13 cellular contexts compared by ENCODE assay signal in genomic region chr17:44776628-44777393, GRCh38. TPM values are rescaled to one million over a fixed set of nuclear protein-coding genes. Genes with fewer than 3 reads are reported as not detected.
DNase-seq lines count a peak whose midpoint lies in the region; ATAC-seq and TF ChIP-seq lines count a peak whose summit lies in the region.
"Had no signal": no experiment of that assay in that cellular context is flagged by ENCODE, and none has a peak within 500 bp of the region (broad histone marks: within the 10 kb centered on the region; RNA-seq: fewer than 3 reads in every experiment).

No MANE protein-coding gene starts in this region.

- H3K9me3 Mint-ChIP-seq in central memory CD8-positive, alpha-beta T cell: no peaks in the 10 kb centered on the region
- peaks cover 0 to 2% (median 0%) of the 10 kb centered on the region in 7 donors for H3K9me3 Mint-ChIP-seq in CD14-positive monocyte

- H3K27me3 ChIP-seq in HCT116 (ENCODE audit: insufficient read depth, low read length) (no peaks in the 10 kb centered on the region), neuronal stem cell (ENCODE audit: control insufficient read depth in 3 of 3, insufficient read depth in 3 of 3, low read depth in 1 of 3, low read length in 3 of 3) (peaks cover 0 to 28% (median 15%) of the 10 kb centered on the region in 3 experiments)
- H3K27me3 ChIP-seq: ascending aorta had no signal

- POLR2A ChIA-PET in HCT116 (lab: Charles Lee): no interaction called here

- RAD21 ChIA-PET in HCT116 (lab: Charles Lee; ENCODE audit: low non-redundant PET in 1 of 2, low total read pairs in 2 of 2, uncharacterized antibody in 2 of 2, unreplicated experiment in 2 of 2): no interaction called here

- H4K20me1 ChIP-seq in HCT116 (ENCODE audit: insufficient read depth): no peaks in the 10 kb centered on the region

- no peak overlapping the region for H3K18ac ChIP-seq in neuronal stem cell (ENCODE audit: low read length)

- no peaks in the 10 kb centered on the region for H3K27me3 Mint-ChIP-seq in central memory CD8-positive, alpha-beta T cell
- peaks cover 22 to 51% (median 34%) of the 10 kb centered on the region in 3 donors for H3K27me3 Mint-ChIP-seq in CD14-positive monocyte (ENCODE audit: low read depth in 3 of 3)

- H3K4me1 Mint-ChIP-seq in central memory CD8-positive, alpha-beta T cell: peaks cover 17% of the 10 kb centered on the region
- H3K4me1 Mint-ChIP-seq in CD14-positive monocyte: peaks cover 26% of the 10 kb centered on the region

- H3K14ac ChIP-seq in neuronal stem cell (ENCODE audit: low read length): no peak overlapping the region

- no peak overlapping the region for H3K27ac Mint-ChIP-seq in central memory CD8-positive, alpha-beta T cell (ENCODE audit: low read depth)
- peak overlapping the region in 1 of 7 donors; percentile 70 for H3K27ac Mint-ChIP-seq in CD14-positive monocyte

- H4K8ac ChIP-seq in neuronal stem cell (ENCODE audit: low read depth, low read length): no peak overlapping the region

- H3K4me3 Mint-ChIP-seq in central memory CD8-positive, alpha-beta T cell: peak overlapping the region; percentile 81
- peak overlapping the region in 1 of 2 donors; percentile 90 for H3K4me3 Mint-ChIP-seq in CD14-positive monocyte

- no CpG with 5 or more reads among the region's 19 CpGs for WGBS in neuronal stem cell (ENCODE audit: extremely low coverage in 2 of 2, insufficient read length in 2 of 2, insufficient replicate concordance in 1 of 2), 2 donors

- H3K9me3 ChIP-seq in HCT116 (ENCODE audit: control insufficient read depth in 1 of 2, insufficient read depth in 1 of 2, low read depth in 1 of 2, low read length in 2 of 2) (no peaks in the 10 kb centered on the region), neuronal stem cell (replicated peaks in 1 of 2; ENCODE audit: control insufficient read depth in 2 of 2, insufficient read depth in 1 of 2, low read depth in 1 of 2, low read length in 2 of 2) (no peaks in the 10 kb centered on the region)
- H3K9me3 ChIP-seq: ascending aorta had no signal

- BruUV-seq in HCT116 (replicated peaks; lab: Mats Ljungman, UMichigan): no TSS peak

- no peak overlapping the region; the same call in 1 of the 2 replicates for H3K27ac ChIP-seq in HCT116 (ENCODE audit: low read depth, low read length)
- H3K27ac ChIP-seq in neuronal stem cell (replicated peaks; ENCODE audit: low read length): no peak overlapping the region

- ATAC-seq in HCT116: no peak
- ATAC-seq in central memory CD8-positive, alpha-beta T cell (replicated peaks; ENCODE audit: extremely low read depth, poor library complexity, severe bottlenecking): no peak

- intact Hi-C loops in HCT116 (cut with micrococcal nuclease) (loop anchor here (10.0 kb wide), 2 partner anchors 318 to 358 kb away; partner anchors contain the start of genes ACBD4 and PLCD3), CD14-positive monocyte (cut with micrococcal nuclease) (loop anchor here (5.0 to 10.0 kb wide), 2 partner anchors 245 to 358 kb away; partner anchors contain the start of genes ACBD4 (in 2 of the 2) and PLCD3 (in 2 of the 2))

- no peak overlapping the region for H2AK5ac ChIP-seq in neuronal stem cell (ENCODE audit: low read depth, low read length)

- TF ChIP-seq CTCF in HCT116 (IDR thresholded peaks at IDR 0.05 in 2 of 3, conservative IDR thresholded peaks at IDR 0.05 in 1 of 3; ENCODE audit: borderline replicate concordance in 1 of 3, insufficient read depth in 1 of 3, low read depth in 2 of 3, low read length in 2 of 3): no peak
- TF ChIP-seq CTCF in CD14-positive monocyte (IDR thresholded peaks at IDR 0.05): no peak

- no peak for TF ChIP-seq POLR2A in HCT116 (IDR thresholded peaks at IDR 0.05; ENCODE audit: borderline replicate concordance, extremely low read depth, insufficient read depth, insufficient read length)

- H3K4me3 ChIP-seq in HCT116 (replicated peaks in 1 of 2; ENCODE audit: low read depth in 1 of 2, low read length in 2 of 2) (no peak overlapping the region), neuronal stem cell (ENCODE audit: low read length in 2 of 2) (no peak overlapping the region)

- H2BK5ac ChIP-seq in neuronal stem cell (ENCODE audit: low read length): no peak overlapping the region

- peak overlapping the region; percentile 59; the same call in 1 of the 2 replicates for H3K9ac ChIP-seq in HCT116 (ENCODE audit: low read length)
- H3K9ac ChIP-seq in neuronal stem cell (ENCODE audit: low read depth, low read length, poor library complexity): no peak overlapping the region

- H3K4me1 ChIP-seq in HCT116 (ENCODE audit: control insufficient read depth in 1 of 2, insufficient read depth in 2 of 2, low read length in 2 of 2): peaks cover 3 to 42% of the 10 kb centered on the region in 2 experiments; a peak in 3 of 4 replicates
- H3K4me1 ChIP-seq in neuronal stem cell (ENCODE audit: control insufficient read depth in 2 of 2, insufficient read depth in 1 of 2, low read depth in 1 of 2, low read length in 2 of 2): peaks cover 5 to 11% of the 10 kb centered on the region in 2 donors

- H3K36me3 ChIP-seq in HCT116 (ENCODE audit: control insufficient read depth in 1 of 2, insufficient read depth in 2 of 2, low read length in 2 of 2) (no peaks in the 10 kb centered on the region), neuronal stem cell (replicated peaks in 1 of 2; ENCODE audit: control insufficient read depth in 2 of 2, insufficient read depth in 2 of 2, low read length in 2 of 2) (no peaks in the 10 kb centered on the region)
- H3K36me3 ChIP-seq: ascending aorta had no signal

- H2BK120ac ChIP-seq in neuronal stem cell (ENCODE audit: low read depth, low read length): no peak overlapping the region

- peaks cover 5% of the 10 kb centered on the region for H3K36me3 Mint-ChIP-seq in central memory CD8-positive, alpha-beta T cell (ENCODE audit: insufficient read depth)
- H3K36me3 Mint-ChIP-seq in CD14-positive monocyte: no peaks in the 10 kb centered on the region

- H3K4ac ChIP-seq in neuronal stem cell (ENCODE audit: low read length): no peak overlapping the region

- no peaks in the 10 kb centered on the region for H3K9me2 ChIP-seq in HCT116 (ENCODE audit: insufficient read depth)

- no peaks in the 10 kb centered on the region for H3K79me2 ChIP-seq in HCT116 (ENCODE audit: insufficient read depth, low read length)

- no peak overlapping the region for H2BK12ac ChIP-seq in neuronal stem cell (ENCODE audit: low read length)

- no peak overlapping the region for H2BK15ac ChIP-seq in neuronal stem cell (ENCODE audit: low read length)

- H3K4me2 ChIP-seq in HCT116 (ENCODE audit: low read length) (peak overlapping the region; percentile 96), neuronal stem cell (ENCODE audit: insufficient read depth, low read length, poor library complexity, severe bottlenecking) (no peak overlapping the region)

- H4K91ac ChIP-seq in neuronal stem cell (ENCODE audit: low read depth, low read length, poor library complexity): no peak overlapping the region

- H3K23ac ChIP-seq in neuronal stem cell (ENCODE audit: low read depth, low read length, poor library complexity): peak overlapping the region; percentile 21

- H2AFZ ChIP-seq in HCT116 (ENCODE audit: low read depth, low read length, poor library complexity, severe bottlenecking) (no peak overlapping the region), neuronal stem cell (ENCODE audit: low read length) (no peak overlapping the region)

- CTCF ChIA-PET in HCT116 (lab: Charles Lee): interaction anchor here (1.1 to 5.3 kb wide), 3 partner anchors 89 to 243 kb away, joined by 3 to 52 read pairs (median 5); no protein-coding TSS in a partner anchor

- peaks cover 5% of the 10 kb centered on the region for H3K79me1 ChIP-seq in neuronal stem cell (ENCODE audit: low read depth, low read length)

- TF ChIP-seq RAD21 in HCT116 (IDR thresholded peaks at IDR 0.05; ENCODE audit: low read depth): no peak

- DNase-seq in NCI-H1436 (lab: John Stamatoyannopoulos, UW): peak; percentile 20
- no peak for DNase-seq in NCI-H1436 treated with DMSO at 0.1 percent for 48 hours (lab: John Stamatoyannopoulos, UW)
- no peak for DNase-seq in HCT116 (ENCODE audit: low read depth, low spot score)
- no peak for DNase-seq in central memory CD8-positive, alpha-beta T cell (ENCODE audit: low spot score in 2 of 2)
- no peak for DNase-seq in neuronal stem cell (ENCODE audit: low spot score)
- DNase-seq in EL: no peak
- DNase-seq in stimulated activated naive CD4-positive, alpha-beta T cell treated with Interleukin-2 at 50 U/mL for 16 hours (lab: John Stamatoyannopoulos, UW): no peak
- no peak for DNase-seq in CD14-positive monocyte (ENCODE audit: low spot score)
- DNase-seq: activated CD8-positive, alpha-beta memory T cell treated with anti-CD3 and anti-CD28 coated beads, Interleukin-2, amount 50 U/mL, for 48 hours; effector CD4-positive, alpha-beta T cell; NCI-H1694; NCI-H524 treated with DMSO at 0.1 percent for 48 hours had no signal

TF ChIP-seq in HCT116, 20 proteins besides CTCF, POLR2A, EP300 and RAD21:
- TF ChIP-seq, protein P1, sequence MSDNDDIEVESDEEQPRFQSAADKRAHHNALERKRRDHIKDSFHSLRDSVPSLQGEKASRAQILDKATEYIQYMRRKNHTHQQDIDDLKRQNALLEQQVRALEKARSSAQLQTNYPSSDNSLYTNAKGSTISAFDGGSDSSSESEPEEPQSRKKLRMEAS (IDR thresholded peaks at IDR 0.05): no peak
- no peak for TF ChIP-seq JUND (IDR thresholded peaks at IDR 0.05)
- TF ChIP-seq ZNF274 (IDR thresholded peaks at IDR 0.05; ENCODE audit: low read depth, low read length): no peak
TF ChIP-seq in HCT116: peak in this region for 0.

RNA-seq across cellular contexts. Expression of gene ADAM11, which starts 18.0 kb away (rescaled TPM):
- total RNA-seq in HCT116 (2021; ENCODE audit: unreplicated experiment): 7.7 TPM
- polyA plus RNA-seq in HCT116 (2012): 3.5 and 4.0 TPM in 2 replicates
- 2.9 TPM for polyA plus RNA-seq in neuronal stem cell (2013, experiment 1 of 2)
- polyA plus RNA-seq in neuronal stem cell (2013, experiment 2 of 2): 2.7 TPM
- polyA plus RNA-seq in CD14-positive monocyte: not detected
- total RNA-seq: ascending aorta had no signal

RNA-seq across cellular contexts. Expression of gene GJC1, which starts 53.3 kb away (rescaled TPM):
- total RNA-seq in HCT116 (2021; ENCODE audit: unreplicated experiment): 62.4 TPM
- polyA plus RNA-seq in HCT116 (2012): 22.6 and 27.0 TPM in 2 replicates
- 43.0 TPM for polyA plus RNA-seq in neuronal stem cell (2013, experiment 1 of 2)
- polyA plus RNA-seq in neuronal stem cell (2013, experiment 2 of 2): 45.1 TPM
- not detected for polyA plus RNA-seq in CD14-positive monocyte
